8 cellular contexts compared by ENCODE assay signal in the genomic region with DNA sequence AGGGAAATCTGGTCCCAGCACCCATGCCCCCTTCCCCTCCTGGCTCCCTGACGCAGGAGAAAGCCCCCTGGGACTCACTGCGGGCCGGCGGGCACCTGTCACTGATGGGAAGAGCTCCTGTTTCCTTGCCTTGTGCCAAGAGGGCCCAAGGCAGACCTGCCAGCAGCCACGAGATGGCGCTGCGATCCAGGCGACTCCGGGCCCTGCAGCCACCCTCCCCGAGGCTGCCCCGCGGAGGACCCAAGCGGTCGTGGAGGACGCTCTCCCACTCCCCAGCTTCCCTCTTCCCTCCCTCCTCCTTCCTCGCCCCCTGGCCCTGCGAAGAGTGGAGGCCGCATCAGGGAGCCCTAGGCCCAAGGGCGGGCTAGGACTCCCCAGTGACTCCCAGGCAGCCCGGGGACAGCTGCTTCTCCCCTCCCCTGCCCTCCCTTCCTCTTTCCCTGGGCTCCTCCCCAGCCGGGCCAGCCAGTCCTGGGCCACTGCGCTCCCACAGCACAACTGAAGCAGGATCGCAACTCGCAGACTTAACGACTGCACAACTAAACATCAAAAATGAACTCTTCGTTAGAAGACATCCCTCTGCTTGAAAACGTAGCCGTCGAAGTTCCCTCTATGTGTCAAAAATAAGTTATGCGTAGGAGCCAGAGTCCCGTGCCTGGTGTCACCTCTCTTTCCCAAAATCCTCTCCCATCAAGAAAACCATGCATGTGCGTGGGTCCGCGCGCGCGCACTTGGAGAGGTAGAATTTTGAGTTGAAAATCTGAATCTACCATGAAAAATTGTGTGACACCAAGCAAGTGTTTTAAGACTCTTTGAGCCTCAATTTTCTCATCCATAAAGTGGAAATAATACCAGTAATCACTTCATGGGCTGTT. TPM values are rescaled to one million over a fixed set of nuclear protein-coding genes. Genes with fewer than 3 reads are reported as not detected.
DNase-seq lines count a peak whose midpoint lies in the region; ATAC-seq, FAIRE-seq and TF ChIP-seq lines count a peak whose summit lies in the region.

No MANE protein-coding gene starts in this region.

- no peaks in the 10 kb centered on the region for H3K79me2 ChIP-seq in PC-3 (ENCODE audit: low read length)

- FAIRE-seq in HTR-8/SVneo (lab: Jason Lieb, UNC) = no peak

- BruUV-seq in PC-3 (replicated peaks; lab: Mats Ljungman, UMichigan) = no TSS peak

- no peaks in the 10 kb centered on the region for H3F3A ChIP-seq in PC-3 (ENCODE audit: low read length, unreplicated experiment)

- no peaks in the 10 kb centered on the region for H3K9me3 ChIP-seq in PC-3 (ENCODE audit: low read length)

- H2AFZ ChIP-seq in PC-3 (ENCODE audit: low read length) = peak overlapping the region; percentile 85

- H3K9ac ChIP-seq in PC-3 (ENCODE audit: low read length) = peak overlapping the region; percentile 70

- POLR2A ChIA-PET in PC-3 (lab: Charles Lee; ENCODE audit: unreplicated experiment) = interaction anchor here (0.6 to 0.9 kb wide), 3 partner anchors 8 to 195 kb away, joined by 3 to 7 read pairs (median 4); partner anchors contain the start of gene ATF3

- CTCF ChIA-PET in PC-3 (lab: Charles Lee) = interaction anchor here (0.5 to 1.3 kb wide), 18 partner anchors 13 to 602 kb away, joined by 3 to 20 read pairs (median 3); partner anchors contain the start of gene ATF3

- peak overlapping the region; percentile 94 for H3K27ac Mint-ChIP-seq in activated T-cell treated with anti-CD3 and anti-CD28 coated beads, Interleukin-2, amount 50 U/mL, for 72 hours
- H3K27ac Mint-ChIP-seq in natural killer cell treated with Interleukin-12 subunit alpha and Interleukin-12 subunit beta and Interleukin-15 and Interleukin-18, amount 100 ng/mL, for 72 hours = peak overlapping the region; percentile 40 to 56
- peak overlapping the region; percentile 53 for H3K27ac Mint-ChIP-seq in stimulated activated naive B cell treated with anti-CD40 and anti-IgM and Interleukin-4, amounts not matched to agents 10 μg/mL and 1 μg/mL and 100 μg/mL, for 72 hours

- H3K27me3 ChIP-seq in PC-3 (ENCODE audit: low read length) = no peaks in the 10 kb centered on the region

- H3K36me3 Mint-ChIP-seq in activated T-cell treated with anti-CD3 and anti-CD28 coated beads, Interleukin-2, amount 50 U/mL, for 72 hours (ENCODE audit: insufficient read depth in 2 of 2) = no peaks in the 10 kb centered on the region
- H3K36me3 Mint-ChIP-seq in natural killer cell treated with Interleukin-12 subunit alpha and Interleukin-12 subunit beta and Interleukin-15 and Interleukin-18, amount 100 ng/mL, for 72 hours = no peaks in the 10 kb centered on the region
- H3K36me3 Mint-ChIP-seq in stimulated activated naive B cell treated with anti-CD40 and anti-IgM and Interleukin-4, amounts not matched to agents 10 μg/mL and 1 μg/mL and 100 μg/mL, for 72 hours = peaks cover 0 to 2% of the 10 kb centered on the region in 2 donors

- H3K4me1 Mint-ChIP-seq in activated T-cell treated with anti-CD3 and anti-CD28 coated beads, Interleukin-2, amount 50 U/mL, for 72 hours (ENCODE audit: low read depth) = peaks cover 48% of the 10 kb centered on the region
- peaks cover 22 to 43% of the 10 kb centered on the region in 2 donors for H3K4me1 Mint-ChIP-seq in natural killer cell treated with Interleukin-12 subunit alpha and Interleukin-12 subunit beta and Interleukin-15 and Interleukin-18, amount 100 ng/mL, for 72 hours (ENCODE audit: low read depth in 2 of 2)
- H3K4me1 Mint-ChIP-seq in stimulated activated naive B cell treated with anti-CD40 and anti-IgM and Interleukin-4, amounts not matched to agents 10 μg/mL and 1 μg/mL and 100 μg/mL, for 72 hours = peaks cover 33 to 55% of the 10 kb centered on the region in 2 donors

- no peaks in the 10 kb centered on the region for H3K36me3 ChIP-seq in PC-3 (ENCODE audit: low read depth, low read length)

- H3K4me2 ChIP-seq in PC-3 (ENCODE audit: low read length) = peak overlapping the region; percentile 85

- peak overlapping the region; percentile 82 to 92 for H3K4me3 Mint-ChIP-seq in activated T-cell treated with anti-CD3 and anti-CD28 coated beads, Interleukin-2, amount 50 U/mL, for 72 hours
- H3K4me3 Mint-ChIP-seq in natural killer cell treated with Interleukin-12 subunit alpha and Interleukin-12 subunit beta and Interleukin-15 and Interleukin-18, amount 100 ng/mL, for 72 hours = peak overlapping the region; percentile 74
- H3K4me3 Mint-ChIP-seq in stimulated activated naive B cell treated with anti-CD40 and anti-IgM and Interleukin-4, amounts not matched to agents 10 μg/mL and 1 μg/mL and 100 μg/mL, for 72 hours = peak overlapping the region; percentile 83 to 85

- ATAC-seq in PC-3 = peak; percentile 88
- peak; percentile 97 to 98 for ATAC-seq in activated T-cell treated with anti-CD3 and anti-CD28 coated beads, Interleukin-2, amount 50 U/mL, for 72 hours (replicated peaks in 1 of 2)
- ATAC-seq in natural killer cell treated with Interleukin-12 subunit alpha and Interleukin-12 subunit beta and Interleukin-15 and Interleukin-18, amount 100 ng/mL, for 72 hours = peak; percentile 93 to 94
- peak; percentile 90 to 93 for ATAC-seq in stimulated activated naive B cell treated with anti-CD40 and anti-IgM and Interleukin-4, amounts not matched to agents 10 μg/mL and 1 μg/mL and 100 μg/mL, for 72 hours (replicated peaks)

- intact Hi-C loops in PC-3 (cut with micrococcal nuclease) = loop anchor here (1.0 to 5.0 kb wide), 6 partner anchors 53 to 330 kb away; partner anchors contain the start of genes ATF3 and FLVCR1

- TF ChIP-seq CTCF in GM20000 (IDR thresholded peaks at IDR 0.05; ENCODE audit: extremely low read depth, missing control alignments) = peak; percentile 97
- peak; percentile 99 for TF ChIP-seq CTCF in PC-3 (conservative IDR thresholded peaks at IDR 0.05; ENCODE audit: low read depth, low read length)
- TF ChIP-seq CTCF in fibroblast of mammary gland (conservative IDR thresholded peaks at IDR 0.05; ENCODE audit: control insufficient read depth, insufficient read depth, low read depth, low read length) = peak; percentile 62

- H3K9me3 Mint-ChIP-seq in activated T-cell treated with anti-CD3 and anti-CD28 coated beads, Interleukin-2, amount 50 U/mL, for 72 hours = no peaks in the 10 kb centered on the region
- H3K9me3 Mint-ChIP-seq in natural killer cell treated with Interleukin-12 subunit alpha and Interleukin-12 subunit beta and Interleukin-15 and Interleukin-18, amount 100 ng/mL, for 72 hours = no peaks in the 10 kb centered on the region
- H3K9me3 Mint-ChIP-seq in stimulated activated naive B cell treated with anti-CD40 and anti-IgM and Interleukin-4, amounts not matched to agents 10 μg/mL and 1 μg/mL and 100 μg/mL, for 72 hours = no peaks in the 10 kb centered on the region

- peaks cover 33% of the 10 kb centered on the region for H3K27me3 Mint-ChIP-seq in activated T-cell treated with anti-CD3 and anti-CD28 coated beads, Interleukin-2, amount 50 U/mL, for 72 hours (ENCODE audit: low read depth)
- peaks cover 17 to 25% of the 10 kb centered on the region in 2 donors for H3K27me3 Mint-ChIP-seq in natural killer cell treated with Interleukin-12 subunit alpha and Interleukin-12 subunit beta and Interleukin-15 and Interleukin-18, amount 100 ng/mL, for 72 hours
- H3K27me3 Mint-ChIP-seq in stimulated activated naive B cell treated with anti-CD40 and anti-IgM and Interleukin-4, amounts not matched to agents 10 μg/mL and 1 μg/mL and 100 μg/mL, for 72 hours = peaks cover 6 to 16% of the 10 kb centered on the region in 2 donors

- H3K4me3 ChIP-seq in PC-3 (ENCODE audit: low read length) = peak overlapping the region; percentile 72
- peak overlapping the region; percentile 55 for H3K4me3 ChIP-seq in fibroblast of mammary gland (ENCODE audit: control insufficient read depth, low read depth, low read length)

- peaks cover 35% of the 10 kb centered on the region for H3K4me1 ChIP-seq in PC-3 (ENCODE audit: insufficient read depth, low read length)

- peak; percentile 38 for DNase-seq in CMK (ENCODE audit: low read depth)
- DNase-seq in GM20000 (ENCODE audit: low spot score) = peak; percentile 81
- peak; percentile 84 for DNase-seq in HTR-8/SVneo (ENCODE audit: insufficient read length, low spot score)
- DNase-seq in PC-3 = peak; percentile 95
- DNase-seq in activated T-cell treated with anti-CD3 and anti-CD28 coated beads, Interleukin-2, amount 50 U/mL, for 72 hours = peak; percentile 86 to 91
- peak; percentile 62 for DNase-seq in fibroblast of mammary gland (ENCODE audit: low read depth)
- DNase-seq in natural killer cell treated with Interleukin-12 subunit alpha and Interleukin-12 subunit beta and Interleukin-15 and Interleukin-18, amount 100 ng/mL, for 72 hours (ENCODE audit: low spot score) = peak; percentile 79
- peak; percentile 76 for DNase-seq in stimulated activated naive B cell treated with anti-CD40 and anti-IgM and Interleukin-4, amounts not matched to agents 10 μg/mL and 1 μg/mL and 100 μg/mL, for 72 hours

- no peaks in the 10 kb centered on the region for H4K20me1 ChIP-seq in PC-3 (ENCODE audit: low read length)

- H3K27ac ChIP-seq in PC-3 (ENCODE audit: low read length) = no peak overlapping the region; the same call in 1 of the 2 replicates

- H3K9me2 ChIP-seq in PC-3 (replicated peaks; ENCODE audit: low read length) = no peaks in the 10 kb centered on the region

RNA-seq across cellular contexts. Expression of gene BATF3, which starts 34.2 kb away (rescaled TPM):
- 4.3 and 5.5 TPM in 2 replicates for total RNA-seq in PC-3 (2014; rRNA removed)
- 100 to 1,000 TPM; 400 to 660 TPM for total RNA-seq in activated T-cell treated with anti-CD3 and anti-CD28 coated beads, Interleukin-2, amount 50 U/mL, for 72 hours
- 100 to 1,000 TPM in 1 of 2 donors, 10 to 100 TPM in 1; 46.6 to 137 TPM for total RNA-seq in natural killer cell treated with Interleukin-12 subunit alpha and Interleukin-12 subunit beta and Interleukin-15 and Interleukin-18, amount 100 ng/mL, for 72 hours

RNA-seq across cellular contexts. Expression of gene ATF3, which starts 56.9 kb away (rescaled TPM):
- total RNA-seq in PC-3 (2014; rRNA removed) = 275 and 335 TPM in 2 replicates
- 100 to 1,000 TPM in 1 of 2 donors, 10 to 100 TPM in 1; 96.3 to 107 TPM for total RNA-seq in activated T-cell treated with anti-CD3 and anti-CD28 coated beads, Interleukin-2, amount 50 U/mL, for 72 hours
- total RNA-seq in natural killer cell treated with Interleukin-12 subunit alpha and Interleukin-12 subunit beta and Interleukin-15 and Interleukin-18, amount 100 ng/mL, for 72 hours = 10 to 100 TPM; 15.4 to 16.9 TPM

Comparison
In these comparisons a context has a peak if more than half of its experiments do, and no peak if none do; other contexts are left out.
1. DNase-seq: peak in every context shown above with its lines; median percentile 95 in PC-3; 88 in activated T-cell treated with anti-CD3 and anti-CD28 coated beads, Interleukin-2, amount 50 U/mL, for 72 hours; 84 in HTR-8/SVneo; 81 in GM20000; 79 in natural killer cell treated with Interleukin-12 subunit alpha and Interleukin-12 subunit beta and Interleukin-15 and Interleukin-18, amount 100 ng/mL, for 72 hours; 76 in stimulated activated naive B cell treated with anti-CD40 and anti-IgM and Interleukin-4, amounts not matched to agents 10 μg/mL and 1 μg/mL and 100 μg/mL, for 72 hours; 62 in fibroblast of mammary gland; 38 in CMK.
2. RNA of gene ATF3, which starts 56.9 kb away (total RNA-seq): 275 to 335 TPM in PC-3 and 96.3 to 107 TPM in activated T-cell treated with anti-CD3 and anti-CD28 coated beads, Interleukin-2, amount 50 U/mL, for 72 hours; 15.4 to 16.9 TPM in natural killer cell treated with Interleukin-12 subunit alpha and Interleukin-12 subunit beta and Interleukin-15 and Interleukin-18, amount 100 ng/mL, for 72 hours; every median in the first group is over 4 times any median in the second.
3. Peak in every context shown above with its lines, with median percentiles within 50 percentile points of each other: CTCF ChIP-seq, ATAC-seq, H3K27ac Mint-ChIP-seq and H3K4me3 Mint-ChIP-seq.